ENCODE assay signal across 12 cellular contexts in genomic region chr1:53321366-53321765, GRCh38. TPM values are rescaled to one million over a fixed set of nuclear protein-coding genes. Genes with fewer than 3 reads are reported as not detected.
DNase-seq lines count a peak whose midpoint lies in the region; ATAC-seq and TF ChIP-seq lines count a peak whose summit lies in the region.
"Had no signal": no experiment of that assay in that cellular context is flagged by ENCODE, and none has a peak within 500 bp of the region (broad histone marks: within the 10 kb centered on the region; RNA-seq: fewer than 3 reads in every experiment).

No MANE protein-coding gene starts in this region.

- peaks cover 57% of the 10 kb centered on the region for H3K4me1 ChIP-seq in Karpas-422 (ENCODE audit: low read length)
- peaks cover 0 to 6% of the 10 kb centered on the region in 2 donors for H3K4me1 ChIP-seq in breast epithelium
- H3K4me1 ChIP-seq: uterus had no signal

- TF ChIP-seq CTCF in brain (conservative IDR thresholded peaks at IDR 0.05), result peak in 1 of 2 experiments; percentile 46
- peak; percentile 18 to 41 (median 28) for TF ChIP-seq CTCF in nephron (IDR thresholded peaks at IDR 0.05; ENCODE audit: unreplicated experiment in 3 of 3)
- TF ChIP-seq CTCF in breast epithelium (IDR thresholded peaks at IDR 0.05), result no peak
- TF ChIP-seq CTCF in osteocyte (IDR thresholded peaks at IDR 0.05), result no peak

- H3K4me3 ChIP-seq in Karpas-422 (ENCODE audit: low read length), result no peak overlapping the region
- no peak overlapping the region for H3K4me3 ChIP-seq in breast epithelium
- H3K4me3 ChIP-seq: body of pancreas, SK-N-MC, uterus had no signal

- TF ChIP-seq POLR2A in breast epithelium (IDR thresholded peaks at IDR 0.05), result no peak

- DNase-seq in ELR (ENCODE audit: low read depth) (peak; percentile 35), Karpas-422 (peak; percentile 67), breast epithelium (ENCODE audit: low spot score in 2 of 2) (no peak), osteocyte (ENCODE audit: extremely low spot score, unreplicated experiment) (no peak)
- no peak for DNase-seq in activated CD4-positive, CD25-positive, alpha-beta regulatory T cell treated with anti-CD3 and anti-CD28 coated beads, Interleukin-2, amount 50 U/mL, for 72 hours
- DNase-seq: body of pancreas, NCI-H446 treated with DMSO at 0.1 percent for 48 hours, uterus had no signal

- ATAC-seq in GM21786 (IDR thresholded peaks at IDR 0.05; ENCODE audit: unreplicated experiment), result no peak
- ATAC-seq: body of pancreas had no signal

- H3K9me3 Mint-ChIP-seq in brain (peaks cover 0 to 5% (median 0%) of the 10 kb centered on the region in 5 experiments), nephron (no peaks in the 10 kb centered on the region), osteocyte (ENCODE audit: unreplicated experiment) (no peaks in the 10 kb centered on the region)

- H3K27me3 Mint-ChIP-seq in brain, result peaks cover 3% of the 10 kb centered on the region
- peaks cover 39% of the 10 kb centered on the region for H3K27me3 Mint-ChIP-seq in nephron (ENCODE audit: low read depth)
- H3K27me3 Mint-ChIP-seq in osteocyte (ENCODE audit: unreplicated experiment), result no peaks in the 10 kb centered on the region

- H3K4me3 Mint-ChIP-seq in brain (no peak overlapping the region), nephron (no peak overlapping the region), osteocyte (ENCODE audit: unreplicated experiment) (no peak overlapping the region)

- peaks cover 39% of the 10 kb centered on the region; the same call in 1 of the 2 replicates for H4K20me1 ChIP-seq in Karpas-422 (ENCODE audit: insufficient read depth, low read depth, low read length)

- no peak overlapping the region for H3K4me2 ChIP-seq in Karpas-422 (ENCODE audit: low read depth, low read length, poor library complexity, severe bottlenecking)

- H3K36me3 ChIP-seq in Karpas-422 (ENCODE audit: insufficient read depth, low read length), result peaks cover 47% of the 10 kb centered on the region; the same call in 1 of the 2 replicates
- H3K36me3 ChIP-seq in breast epithelium, result no peaks in the 10 kb centered on the region
- H3K36me3 ChIP-seq: uterus had no signal

- no peaks in the 10 kb centered on the region for H3K9me2 ChIP-seq in Karpas-422 (replicated peaks; ENCODE audit: insufficient read depth, low read length)

- H3K27me3 ChIP-seq in Karpas-422 (ENCODE audit: low read length), result no peaks in the 10 kb centered on the region
- no peaks in the 10 kb centered on the region for H3K27me3 ChIP-seq in breast epithelium
- H3K27me3 ChIP-seq: body of pancreas, uterus had no signal

- intact Hi-C loops in breast epithelium (cut with DNase I; ENCODE audit: low total_unique reads), result no loop called here

- peaks cover 96% of the 10 kb centered on the region for H3K79me2 ChIP-seq in Karpas-422 (ENCODE audit: low read length)

- no peaks in the 10 kb centered on the region for H3K9me3 ChIP-seq in Karpas-422 (ENCODE audit: low read length)
- H3K9me3 ChIP-seq in breast epithelium, result no peaks in the 10 kb centered on the region
- H3K9me3 ChIP-seq: body of pancreas, uterus had no signal

- no peak overlapping the region for H2AFZ ChIP-seq in Karpas-422 (ENCODE audit: low read length)

- H3K36me3 Mint-ChIP-seq in brain (peaks cover 25% of the 10 kb centered on the region), nephron (ENCODE audit: low read depth) (no peaks in the 10 kb centered on the region), osteocyte (ENCODE audit: unreplicated experiment) (no peaks in the 10 kb centered on the region)

- H3K27ac Mint-ChIP-seq in brain (peak overlapping the region; percentile 40 to 86 (median 69)), nephron (peak overlapping the region in 1 of 3 experiments; percentile 20), osteocyte (ENCODE audit: unreplicated experiment) (no peak overlapping the region)

- H3K9ac ChIP-seq in Karpas-422 (ENCODE audit: low read length), result 0 out of 2 replicates have a peak overlapping the region, but pooled peaks have one; percentile 17

- H3K27ac ChIP-seq in Karpas-422 (ENCODE audit: low read length), result no peak overlapping the region
- H3K27ac ChIP-seq in breast epithelium, result no peak overlapping the region
- H3K27ac ChIP-seq: body of pancreas, SK-N-MC, uterus had no signal

- peaks cover 98% of the 10 kb centered on the region for H3K4me1 Mint-ChIP-seq in brain
- H3K4me1 Mint-ChIP-seq in nephron, result peaks cover 55% of the 10 kb centered on the region
- peaks cover 13% of the 10 kb centered on the region for H3K4me1 Mint-ChIP-seq in osteocyte (ENCODE audit: unreplicated experiment)

RNA-seq across cellular contexts. Expression of gene LRP8, which starts 6.5 kb away (rescaled TPM):
- 26.7 and 35.4 TPM in 2 replicates for total RNA-seq in Karpas-422 (2014; rRNA removed; shearing (Covaris generic); ENCODE audit: low replicate concordance)
- 17.4 TPM for polyA plus RNA-seq in brain (ENCODE audit: insufficient read depth, low read depth, low replicate concordance)
- total RNA-seq in breast epithelium (10 to 100 TPM in 1 of 3 donors, 1 to 10 TPM in 2; 1.6 to 14.7 (median 6.3) TPM), osteocyte (4.4 and 6.3 TPM in 2 replicates)

Comparison
In these comparisons a context has a peak if more than half of its experiments do, and no peak if none do; other contexts are left out.
1. DNase-seq: peak in ELR (single experiment) and Karpas-422 (single experiment); none in breast epithelium (0 of 2), osteocyte (single experiment) and activated CD4-positive, CD25-positive, alpha-beta regulatory T cell treated with anti-CD3 and anti-CD28 coated beads, Interleukin-2, amount 50 U/mL, for 72 hours (single experiment).
2. CTCF ChIP-seq: peak in nephron (3 of 3); none in breast epithelium (0 of 3) and osteocyte (single experiment).